8 cellular contexts compared by ENCODE assay signal in the genomic region with DNA sequence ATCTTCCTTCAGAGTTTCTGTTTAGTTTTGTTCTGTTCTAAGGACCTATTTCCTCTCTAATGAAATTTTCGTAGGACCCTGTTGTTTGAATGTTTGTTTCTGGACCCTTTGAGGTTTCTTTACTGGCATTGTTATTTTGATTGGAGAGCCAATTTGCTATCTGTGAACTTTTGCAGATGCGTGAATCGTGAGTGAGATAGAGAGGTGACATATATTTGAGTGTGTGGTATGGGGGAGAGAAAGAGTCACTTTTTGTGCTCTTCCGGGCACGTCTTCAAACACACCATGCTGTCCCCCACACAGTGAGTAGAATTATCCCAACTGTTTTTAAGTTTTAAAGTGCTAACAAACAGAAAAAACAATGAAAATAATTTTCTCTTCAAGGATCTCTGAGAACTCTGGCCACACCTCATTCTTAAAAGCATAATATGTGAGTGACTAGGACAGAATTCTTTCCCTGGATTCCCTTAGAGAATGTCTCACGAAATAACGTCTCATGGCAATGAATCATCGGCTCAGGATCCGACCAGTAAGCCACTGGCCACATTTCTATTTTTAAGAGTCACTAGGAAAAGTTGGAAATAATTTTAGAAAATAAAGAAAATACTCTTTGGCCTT.
DNase-seq lines count a peak whose midpoint lies in the region; ATAC-seq and TF ChIP-seq lines count a peak whose summit lies in the region.

No MANE protein-coding gene starts in this region.

- DNase-seq in EL, result peak; percentile 97
- peak; percentile 79 for DNase-seq in NCI-H226
- DNase-seq in caudate nucleus (lab: John Stamatoyannopoulos, UW), result no peak
- no peak for DNase-seq in lung (ENCODE audit: low spot score)
- DNase-seq in tibial artery, result peak in 1 of 2 donors; percentile 42
- DNase-seq in RPMI8226, result no peak

- TF ChIP-seq CTCF in lung (IDR thresholded peaks at IDR 0.05; ENCODE audit: control extremely low read depth, extremely low read depth) (no peak), tibial artery (IDR thresholded peaks at IDR 0.05) (no peak)

- H3K36me3 ChIP-seq in lung (ENCODE audit: control insufficient read depth in 2 of 2, insufficient read depth in 2 of 2, low read length in 2 of 2), result no peaks in the 10 kb centered on the region
- no peaks in the 10 kb centered on the region for H3K36me3 ChIP-seq in tibial artery

- H3K4me3 ChIP-seq in lung, result no peak overlapping the region
- peak overlapping the region; percentile 32 to 38 for H3K4me3 ChIP-seq in tibial artery

- ATAC-seq in lung (ENCODE audit: insufficient read depth, low FRiP score), result peak; percentile 36
- ATAC-seq in HG03025 (IDR thresholded peaks at IDR 0.05; ENCODE audit: low FRiP score, unreplicated experiment), result no peak
- ATAC-seq in GM21367 (IDR thresholded peaks at IDR 0.05; ENCODE audit: unreplicated experiment), result no peak

- H3K27ac ChIP-seq in caudate nucleus (ENCODE audit: low read depth, low read length), result peak overlapping the region; percentile 9
- peak overlapping the region; percentile 91 to 95 for H3K27ac ChIP-seq in lung (ENCODE audit: low read depth in 1 of 2, low read length in 1 of 2)
- peak overlapping the region; percentile 78 to 82 for H3K27ac ChIP-seq in tibial artery

- WGBS in lung, 2 donors, result 8 to 13% methylated on average over 9 of the region's 9 CpGs

- H3K27me3 ChIP-seq in lung (ENCODE audit: control insufficient read depth, insufficient read depth), result no peaks in the 10 kb centered on the region
- no peaks in the 10 kb centered on the region for H3K27me3 ChIP-seq in tibial artery

- H3K4me1 ChIP-seq in lung (ENCODE audit: control insufficient read depth in 2 of 2, insufficient read depth in 2 of 2, low read length in 2 of 2), result peaks cover 0 to 1% of the 10 kb centered on the region in 2 donors
- H3K4me1 ChIP-seq in tibial artery, result peaks cover 0 to 37% (median 18%) of the 10 kb centered on the region in 4 donors

- intact Hi-C loops in tibial artery (cut with DNase I; ENCODE audit: low total_unique reads), result no loop called here

- H3K9me3 ChIP-seq in lung (ENCODE audit: control insufficient read depth in 2 of 2, insufficient read depth in 1 of 2, low read length in 1 of 2) (no peaks in the 10 kb centered on the region), tibial artery (no peaks in the 10 kb centered on the region)

Comparison
In these comparisons a context has a peak if more than half of its experiments do, and no peak if none do; other contexts are left out.
1. DNase-seq: peak in EL (single experiment) and NCI-H226 (single experiment); none in caudate nucleus (0 of 61), lung (single experiment) and RPMI8226 (single experiment).
2. H3K27ac ChIP-seq: peak in every context shown above with its lines; median percentile 93 in lung; 80 in tibial artery; 9 in caudate nucleus.